ENCODE assay signal across 19 cellular contexts in genomic region chr9:35349287-35349990, GRCh38.
A peak's percentile ranks its signal among the peaks of the same experiment; 100 is the strongest.
DNase-seq lines count a peak whose midpoint lies in the region; TF ChIP-seq lines count a peak whose summit lies in the region.
"Had no signal": no experiment of that assay in that cellular context is flagged by ENCODE, and none has a peak within 500 bp of the region (broad histone marks: within the 10 kb centered on the region; RNA-seq: fewer than 3 reads in every experiment).

No MANE protein-coding gene starts in this region.

- no peak overlapping the region for H3K4me3 Mint-ChIP-seq in MCF 10A (ENCODE audit: unreplicated experiment)
- H3K4me3 Mint-ChIP-seq in osteocyte (ENCODE audit: unreplicated experiment), result no peak overlapping the region
- H3K4me3 Mint-ChIP-seq in HFFc6, result no peak overlapping the region
- H3K4me3 Mint-ChIP-seq: H9 had no signal

- POLR2A ChIA-PET in MCF 10A (lab: Yijun Ruan, JAX), result no interaction called here

- H3K4me3 ChIP-seq in breast epithelium (no peak overlapping the region), astrocyte of the spinal cord (ENCODE audit: low read depth, low read length) (no peak overlapping the region), thyroid gland (replicated peaks in 1 of 3) (no peak overlapping the region)
- H3K4me3 ChIP-seq: BLaER1, PC-9, SJSA1 had no signal

- H3K4me1 Mint-ChIP-seq in MCF 10A (ENCODE audit: insufficient read depth, unreplicated experiment) (peaks cover 13% of the 10 kb centered on the region), osteocyte (ENCODE audit: unreplicated experiment) (peaks cover 26% of the 10 kb centered on the region), HFFc6 (ENCODE audit: low read depth) (peaks cover 43% of the 10 kb centered on the region)
- H3K4me1 Mint-ChIP-seq: H9 had no signal

- no TSS peak for BruUV-seq in MCF 10A (replicated peaks; lab: Mats Ljungman, UMichigan)

- in situ Hi-C loops in astrocyte of the spinal cord (cut with HindIII; ENCODE audit: low sequenced_read_pairs), result no loop called here

- intact Hi-C loops in breast epithelium (cut with DNase I; ENCODE audit: low total_unique reads) (no loop called here), MCF 10A (cut with micrococcal nuclease) (no loop called here), thyroid gland (cut with DNase I) (no loop called here)

- no peaks in the 10 kb centered on the region for H3K4me1 ChIP-seq in breast epithelium
- peaks cover 23 to 27% of the 10 kb centered on the region in 2 donors for H3K4me1 ChIP-seq in thyroid gland
- H3K4me1 ChIP-seq: BLaER1 had no signal

- WGBS in thyroid gland, 2 donors, result 70 to 81% methylated on average over 3 of the region's 3 CpGs

- no peaks in the 10 kb centered on the region for H3K9me3 ChIP-seq in breast epithelium
- no peaks in the 10 kb centered on the region for H3K9me3 ChIP-seq in thyroid gland
- H3K9me3 ChIP-seq: BLaER1, SJSA1 had no signal

- DNase-seq in breast epithelium (ENCODE audit: low spot score in 2 of 2), result peak; percentile 53 to 64
- DNase-seq in MCF 10A (ENCODE audit: unreplicated experiment), result no peak
- DNase-seq in astrocyte of the spinal cord (ENCODE audit: low read depth, low spot score), result peak; percentile 13
- DNase-seq in osteocyte (ENCODE audit: extremely low spot score, unreplicated experiment), result no peak
- peak; percentile 8 to 18 for DNase-seq in thyroid gland
- no peak for DNase-seq in HFFc6
- no peak for DNase-seq in occipital lobe (lab: John Stamatoyannopoulos, UW)
- DNase-seq in GM19240 (ENCODE audit: insufficient read length, low spot score), result no peak
- DNase-seq: DMS 273 treated with DMSO at 0.1 percent for 48 hours, H9, NCI-H1436 treated with DMSO at 0.1 percent for 48 hours, NCI-H2081, NCI-H510A, NCI-H774, PC-9 had no signal

- TF ChIP-seq POLR2A in breast epithelium (IDR thresholded peaks at IDR 0.05) (no peak), thyroid gland (IDR thresholded peaks at IDR 0.05) (no peak)

- H3K27me3 Mint-ChIP-seq in MCF 10A (ENCODE audit: insufficient read depth, unreplicated experiment), result no peaks in the 10 kb centered on the region
- H3K27me3 Mint-ChIP-seq in osteocyte (ENCODE audit: unreplicated experiment), result no peaks in the 10 kb centered on the region
- peaks cover 1% of the 10 kb centered on the region; the same call in 1 of the 2 replicates for H3K27me3 Mint-ChIP-seq in HFFc6 (ENCODE audit: insufficient read depth)

- H3K36me3 ChIP-seq in breast epithelium (no peaks in the 10 kb centered on the region), thyroid gland (no peaks in the 10 kb centered on the region)
- H3K36me3 ChIP-seq: BLaER1, SJSA1 had no signal

- CTCF ChIA-PET in MCF 10A (lab: Yijun Ruan, JAX), result no interaction called here

- no peak overlapping the region for H3K27ac Mint-ChIP-seq in MCF 10A (ENCODE audit: low read depth, unreplicated experiment)
- H3K27ac Mint-ChIP-seq in osteocyte (ENCODE audit: unreplicated experiment), result peak overlapping the region; percentile 87
- H3K27ac Mint-ChIP-seq in HFFc6, result no peak overlapping the region
- H3K27ac Mint-ChIP-seq: H9 had no signal

- TF ChIP-seq CTCF in breast epithelium (IDR thresholded peaks at IDR 0.05) (no peak), MCF 10A (IDR thresholded peaks at IDR 0.05; ENCODE audit: unreplicated experiment) (no peak), astrocyte of the spinal cord (IDR thresholded peaks at IDR 0.05; ENCODE audit: low read depth, low read length) (no peak), osteocyte (IDR thresholded peaks at IDR 0.05) (no peak), thyroid gland (IDR thresholded peaks at IDR 0.05) (no peak), HFFc6 (IDR thresholded peaks at IDR 0.05) (no peak)

- no peaks in the 10 kb centered on the region for H3K9me3 Mint-ChIP-seq in MCF 10A (ENCODE audit: unreplicated experiment)
- no peaks in the 10 kb centered on the region for H3K9me3 Mint-ChIP-seq in osteocyte (ENCODE audit: unreplicated experiment)
- no peaks in the 10 kb centered on the region for H3K9me3 Mint-ChIP-seq in HFFc6
- H3K9me3 Mint-ChIP-seq: H9 had no signal

- peaks cover 9% of the 10 kb centered on the region for H3K36me3 Mint-ChIP-seq in MCF 10A (ENCODE audit: insufficient read depth, unreplicated experiment)
- no peaks in the 10 kb centered on the region for H3K36me3 Mint-ChIP-seq in osteocyte (ENCODE audit: unreplicated experiment)
- no peaks in the 10 kb centered on the region; the same call in 1 of the 2 replicates for H3K36me3 Mint-ChIP-seq in HFFc6 (ENCODE audit: low read depth)

- H3K27me3 ChIP-seq in breast epithelium (no peaks in the 10 kb centered on the region), thyroid gland (no peaks in the 10 kb centered on the region)
- H3K27me3 ChIP-seq: BLaER1, SJSA1 had no signal

- H3K27ac ChIP-seq in breast epithelium, result peak overlapping the region in 1 of 2 donors; percentile 40
- H3K27ac ChIP-seq in thyroid gland, result peak overlapping the region in 2 of 3 donors; percentile 7 to 53
- H3K27ac ChIP-seq: 22Rv1, BLaER1, HL-60, PC-9, SJSA1 had no signal

Comparison
In these comparisons a context has a peak if more than half of its experiments do, and no peak if none do; other contexts are left out.
1. DNase-seq: peak in breast epithelium (2 of 2), astrocyte of the spinal cord (single experiment) and thyroid gland (2 of 2); none in MCF 10A (single experiment), osteocyte (single experiment), HFFc6 (single experiment), occipital lobe (single experiment) and GM19240 (single experiment).